Comparison of ENCODE assay signal across 1 cellular context in genomic region chr10:43881657-43882056, GRCh38.
TF ChIP-seq lines count a peak whose summit lies in the region.

No MANE protein-coding gene starts in this region.

TF ChIP-seq in IMR-90, 13 proteins besides CTCF, POLR2A, EP300 and RAD21 (continued from another document):
- TF ChIP-seq USF2 (IDR thresholded peaks at IDR 0.05; ENCODE audit: low read depth, low read length) (no peak), RFX5 (IDR thresholded peaks at IDR 0.05; ENCODE audit: low read depth, low read length) (no peak), BHLHE40 (IDR thresholded peaks at IDR 0.05; ENCODE audit: low read depth, low read length) (no peak), NFE2L2 (IDR thresholded peaks at IDR 0.05; ENCODE audit: low read depth, low read length) (no peak), RCOR1 (IDR thresholded peaks at IDR 0.05; ENCODE audit: insufficient replicate concordance, low read length) (no peak)
TF ChIP-seq in IMR-90: peak in this region for 0.
